ENCODE assay signal across 12 cellular contexts in the genomic region with DNA sequence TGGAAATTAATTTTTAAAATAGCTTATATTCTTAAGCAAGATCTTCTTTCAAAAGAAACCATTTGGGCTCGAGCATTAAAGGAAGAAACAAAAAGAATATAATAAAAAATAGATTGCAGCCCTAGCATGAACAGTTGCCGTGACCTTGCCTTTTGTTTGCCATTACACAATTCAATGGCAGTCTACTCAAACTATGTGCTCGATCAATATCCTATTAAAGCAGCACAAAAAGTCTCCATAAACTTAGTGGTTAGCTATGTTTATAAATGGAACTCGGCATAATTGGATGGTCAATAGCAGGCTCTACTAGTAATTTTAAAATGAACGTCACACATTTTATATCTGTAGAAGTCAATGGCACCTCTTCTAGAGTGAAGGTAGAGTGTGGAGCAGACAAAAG.
DNase-seq lines count a peak whose midpoint lies in the region; ATAC-seq and TF ChIP-seq lines count a peak whose summit lies in the region.
"Had no signal": no experiment of that assay in that cellular context is flagged by ENCODE, and none has a peak within 500 bp of the region (broad histone marks: within the 10 kb centered on the region; RNA-seq: fewer than 3 reads in every experiment).

No MANE protein-coding gene starts in this region.

- H2AFZ ChIP-seq in HCT116 (ENCODE audit: low read depth, low read length, poor library complexity, severe bottlenecking) (no peak overlapping the region), smooth muscle cell (ENCODE audit: low read depth) (no peak overlapping the region)

- no peak overlapping the region for H3K27ac ChIP-seq in HCT116 (ENCODE audit: low read depth, low read length)
- H3K27ac ChIP-seq in adrenal gland: peak overlapping the region in 3 of 5 donors; percentile 64 to 81 (median 77)
- H3K27ac ChIP-seq in layer of hippocampus (ENCODE audit: low read depth, low read length): peak overlapping the region; percentile 48
- H3K27ac ChIP-seq in smooth muscle cell (ENCODE audit: low read depth): peak overlapping the region; percentile 76

- no peaks in the 10 kb centered on the region for H3K9me3 Mint-ChIP-seq in activated T-cell treated with anti-CD3 and anti-CD28 coated beads, Interleukin-2, amount 50 U/mL, for 4 hours
- no peaks in the 10 kb centered on the region for H3K9me3 Mint-ChIP-seq in activated T-helper 2 cell treated with anti-CD3 and anti-CD28 coated beads, Interferon-gamma antibody, Interleukin-2, Interleukin-4, amounts not matched to agents 10 μg/mL and 5 μg/mL and 100 μg/mL, durations not matched to agents 14 hours and 24 hours and 36 hours
- H3K9me3 Mint-ChIP-seq: activated CD4-positive, alpha-beta T cell treated with anti-CD3 and anti-CD28 coated beads, Interleukin-2, amount 10 ng/mL, durations not matched to agents 7 days and 5 days; CD4-positive, CD25-positive, alpha-beta regulatory T cell had no signal

- TF ChIP-seq POLR2A in HCT116 (IDR thresholded peaks at IDR 0.05; ENCODE audit: borderline replicate concordance, extremely low read depth, insufficient read depth, insufficient read length): no peak
- no peak for TF ChIP-seq POLR2A in adrenal gland (IDR thresholded peaks at IDR 0.05)

- H3K9ac ChIP-seq in HCT116 (ENCODE audit: low read length) (no peak overlapping the region), smooth muscle cell (ENCODE audit: low read depth) (no peak overlapping the region)

- POLR2A ChIA-PET in HCT116 (lab: Charles Lee): no interaction called here

- H3K4me1 ChIP-seq in HCT116 (ENCODE audit: control insufficient read depth in 1 of 2, insufficient read depth in 2 of 2, low read length in 2 of 2) (peaks cover 12 to 21% of the 10 kb centered on the region in 2 experiments), adrenal gland (replicated peaks in 1 of 2) (peaks cover 19 to 30% of the 10 kb centered on the region in 2 donors), smooth muscle cell (ENCODE audit: low read depth) (peaks cover 15% of the 10 kb centered on the region)

- DNase-seq in HCT116 (ENCODE audit: low read depth, low spot score) (no peak), adrenal gland (no peak), smooth muscle cell (lab: John Stamatoyannopoulos, UW; ENCODE audit: unreplicated experiment) (no peak), left colon (no peak), H4 (ENCODE audit: low spot score) (no peak)
- no peak for DNase-seq in activated T-cell treated with anti-CD3 and anti-CD28 coated beads, Interleukin-2, amount 50 U/mL, for 4 hours
- no peak for DNase-seq in activated T-helper 2 cell treated with anti-CD3 and anti-CD28 coated beads, Interferon-gamma antibody, Interleukin-2, Interleukin-4, amounts not matched to agents 10 μg/mL and 5 μg/mL and 100 μg/mL, durations not matched to agents 14 hours and 24 hours and 36 hours (ENCODE audit: low spot score)
- DNase-seq: activated CD4-positive, alpha-beta T cell treated with anti-CD3 and anti-CD28 coated beads, Interleukin-2, amount 10 ng/mL, durations not matched to agents 7 days and 5 days; activated gamma-delta T cell; CD4-positive, CD25-positive, alpha-beta regulatory T cell; NK-92 treated with Interleukin-12 subunit alpha and Interleukin-12 subunit beta, amount 100 ng/mL, for 24 hours had no signal

- BruUV-seq in HCT116 (replicated peaks; lab: Mats Ljungman, UMichigan): no TSS peak

- no peak for TF ChIP-seq CTCF in HCT116 (IDR thresholded peaks at IDR 0.05 in 2 of 3, conservative IDR thresholded peaks at IDR 0.05 in 1 of 3; ENCODE audit: borderline replicate concordance in 1 of 3, insufficient read depth in 1 of 3, low read depth in 2 of 3, low read length in 2 of 3)
- no peak for TF ChIP-seq CTCF in adrenal gland (IDR thresholded peaks at IDR 0.05)
- no peak for TF ChIP-seq CTCF in smooth muscle cell (IDR thresholded peaks at IDR 0.05; ENCODE audit: borderline replicate concordance, insufficient read depth, poor library complexity, severe bottlenecking)

- H3K27me3 ChIP-seq in HCT116 (ENCODE audit: insufficient read depth, low read length) (no peaks in the 10 kb centered on the region), adrenal gland (no peaks in the 10 kb centered on the region), layer of hippocampus (ENCODE audit: control insufficient read depth, insufficient read depth, low read length) (no peaks in the 10 kb centered on the region), smooth muscle cell (ENCODE audit: low read depth) (no peaks in the 10 kb centered on the region)

- no peaks in the 10 kb centered on the region for H3K36me3 ChIP-seq in HCT116 (ENCODE audit: control insufficient read depth in 1 of 2, insufficient read depth in 2 of 2, low read length in 2 of 2)
- no peaks in the 10 kb centered on the region for H3K36me3 ChIP-seq in adrenal gland (replicated peaks in 1 of 2)
- no peaks in the 10 kb centered on the region for H3K36me3 ChIP-seq in smooth muscle cell (ENCODE audit: low read depth)

- H3K27ac Mint-ChIP-seq in activated T-helper 2 cell treated with anti-CD3 and anti-CD28 coated beads, Interferon-gamma antibody, Interleukin-2, Interleukin-4, amounts not matched to agents 10 μg/mL and 5 μg/mL and 100 μg/mL, durations not matched to agents 14 hours and 24 hours and 36 hours: no peak overlapping the region
- H3K27ac Mint-ChIP-seq: activated CD4-positive, alpha-beta T cell treated with anti-CD3 and anti-CD28 coated beads, Interleukin-2, amount 10 ng/mL, durations not matched to agents 7 days and 5 days; CD4-positive, CD25-positive, alpha-beta regulatory T cell had no signal

- no peak for ATAC-seq in HCT116
- ATAC-seq in activated T-cell treated with anti-CD3 and anti-CD28 coated beads, Interleukin-2, amount 50 U/mL, for 4 hours: no peak
- ATAC-seq in left colon: no peak

- no peaks in the 10 kb centered on the region for H3K27me3 Mint-ChIP-seq in activated T-cell treated with anti-CD3 and anti-CD28 coated beads, Interleukin-2, amount 50 U/mL, for 4 hours (ENCODE audit: low read depth)
- H3K27me3 Mint-ChIP-seq in activated T-helper 2 cell treated with anti-CD3 and anti-CD28 coated beads, Interferon-gamma antibody, Interleukin-2, Interleukin-4, amounts not matched to agents 10 μg/mL and 5 μg/mL and 100 μg/mL, durations not matched to agents 14 hours and 24 hours and 36 hours (ENCODE audit: low read depth): peaks cover 52% of the 10 kb centered on the region

- no peak for TF ChIP-seq RAD21 in HCT116 (IDR thresholded peaks at IDR 0.05; ENCODE audit: low read depth)

- 67 to 75% (median 73%) methylated on average over 5 of the region's 5 CpGs for WGBS in adrenal gland, 4 donors
- 88% methylated on average over 5 of the region's 5 CpGs for WGBS in smooth muscle cell (ENCODE audit: low lambda C conversion rate)

- H3K4me3 Mint-ChIP-seq in activated T-cell treated with anti-CD3 and anti-CD28 coated beads, Interleukin-2, amount 50 U/mL, for 4 hours: no peak overlapping the region
- H3K4me3 Mint-ChIP-seq in activated T-helper 2 cell treated with anti-CD3 and anti-CD28 coated beads, Interferon-gamma antibody, Interleukin-2, Interleukin-4, amounts not matched to agents 10 μg/mL and 5 μg/mL and 100 μg/mL, durations not matched to agents 14 hours and 24 hours and 36 hours (ENCODE audit: low read depth): no peak overlapping the region
- H3K4me3 Mint-ChIP-seq: activated CD4-positive, alpha-beta T cell treated with anti-CD3 and anti-CD28 coated beads, Interleukin-2, amount 10 ng/mL, durations not matched to agents 7 days and 5 days; CD4-positive, CD25-positive, alpha-beta regulatory T cell had no signal

- H3K4me3 ChIP-seq in HCT116 (replicated peaks in 1 of 2; ENCODE audit: low read depth in 1 of 2, low read length in 2 of 2) (no peak overlapping the region), adrenal gland (peak overlapping the region in 1 of 4 donors; percentile 32), smooth muscle cell (no peak overlapping the region)

- H4K20me1 ChIP-seq in HCT116 (ENCODE audit: insufficient read depth) (0 out of 2 replicates have a peak, but pooled peaks cover 5% of the 10 kb centered on the region), smooth muscle cell (ENCODE audit: low read depth) (no peaks in the 10 kb centered on the region)

- no peaks in the 10 kb centered on the region for H3K4me1 Mint-ChIP-seq in activated T-cell treated with anti-CD3 and anti-CD28 coated beads, Interleukin-2, amount 50 U/mL, for 4 hours (ENCODE audit: low read depth)
- H3K4me1 Mint-ChIP-seq in activated T-helper 2 cell treated with anti-CD3 and anti-CD28 coated beads, Interferon-gamma antibody, Interleukin-2, Interleukin-4, amounts not matched to agents 10 μg/mL and 5 μg/mL and 100 μg/mL, durations not matched to agents 14 hours and 24 hours and 36 hours (ENCODE audit: low read depth): no peaks in the 10 kb centered on the region
- H3K4me1 Mint-ChIP-seq: activated CD4-positive, alpha-beta T cell treated with anti-CD3 and anti-CD28 coated beads, Interleukin-2, amount 10 ng/mL, durations not matched to agents 7 days and 5 days; CD4-positive, CD25-positive, alpha-beta regulatory T cell had no signal

- intact Hi-C loops in HCT116 (cut with micrococcal nuclease) (loop anchor here (2.0 to 5.0 kb wide), 2 partner anchors 288 to 362 kb away; no protein-coding TSS in a partner anchor), adrenal gland (cut with DNase I) (loop anchor here (5.0 to 10.0 kb wide), 3 partner anchors 254 to 287 kb away; a partner anchor contains a TSS), left colon (cut with DNase I, micrococcal nuclease) (loop anchor here in 1 of 2 donors (10.0 kb wide), 1 partner anchor 264 kb away; no protein-coding TSS in a partner anchor)
- intact Hi-C loops in activated T-helper 2 cell treated with anti-CD3 and anti-CD28 coated beads, Interferon-gamma antibody, Interleukin-2, Interleukin-4, amounts not matched to agents 10 μg/mL and 5 μg/mL and 100 μg/mL, durations not matched to agents 14 hours and 24 hours and 36 hours (cut with micrococcal nuclease): loop anchor here (10.0 kb wide), 3 partner anchors 174 to 386 kb away; a partner anchor contains a TSS

- H3K4me2 ChIP-seq in HCT116 (ENCODE audit: low read length) (peak overlapping the region; percentile 73), smooth muscle cell (peak overlapping the region; percentile 73)

- CTCF ChIA-PET in HCT116 (lab: Charles Lee): interaction anchor here (1.7 kb wide), 1 partner anchor 289 kb away, joined by 8 read pairs; no protein-coding TSS in a partner anchor

- H3K36me3 Mint-ChIP-seq in activated T-cell treated with anti-CD3 and anti-CD28 coated beads, Interleukin-2, amount 50 U/mL, for 4 hours (ENCODE audit: insufficient read depth): peaks cover 1% of the 10 kb centered on the region
- no peaks in the 10 kb centered on the region for H3K36me3 Mint-ChIP-seq in activated T-helper 2 cell treated with anti-CD3 and anti-CD28 coated beads, Interferon-gamma antibody, Interleukin-2, Interleukin-4, amounts not matched to agents 10 μg/mL and 5 μg/mL and 100 μg/mL, durations not matched to agents 14 hours and 24 hours and 36 hours (ENCODE audit: low read depth)
- H3K36me3 Mint-ChIP-seq: CD4-positive, CD25-positive, alpha-beta regulatory T cell had no signal

- H3K9me2 ChIP-seq in HCT116 (ENCODE audit: insufficient read depth): no peaks in the 10 kb centered on the region

- H3K79me2 ChIP-seq in HCT116 (ENCODE audit: insufficient read depth, low read length): no peaks in the 10 kb centered on the region
- H3K79me2 ChIP-seq in smooth muscle cell (ENCODE audit: low read depth): no peaks in the 10 kb centered on the region

- RAD21 ChIA-PET in HCT116 (lab: Charles Lee; ENCODE audit: low non-redundant PET in 1 of 2, low total read pairs in 2 of 2, uncharacterized antibody in 2 of 2, unreplicated experiment in 2 of 2): no interaction called here

- peaks cover 11% of the 10 kb centered on the region for H3F3A ChIP-seq in smooth muscle cell (ENCODE audit: low read depth)

- H3K9me3 ChIP-seq in HCT116 (ENCODE audit: control insufficient read depth in 1 of 2, insufficient read depth in 1 of 2, low read depth in 1 of 2, low read length in 2 of 2): no peaks in the 10 kb centered on the region
- H3K9me3 ChIP-seq in adrenal gland (replicated peaks in 1 of 3): no peaks in the 10 kb centered on the region
- H3K9me3 ChIP-seq in smooth muscle cell (replicated peaks; ENCODE audit: low read depth): no peaks in the 10 kb centered on the region
